ENCODE assay signal across 9 cellular contexts in the genomic region with DNA sequence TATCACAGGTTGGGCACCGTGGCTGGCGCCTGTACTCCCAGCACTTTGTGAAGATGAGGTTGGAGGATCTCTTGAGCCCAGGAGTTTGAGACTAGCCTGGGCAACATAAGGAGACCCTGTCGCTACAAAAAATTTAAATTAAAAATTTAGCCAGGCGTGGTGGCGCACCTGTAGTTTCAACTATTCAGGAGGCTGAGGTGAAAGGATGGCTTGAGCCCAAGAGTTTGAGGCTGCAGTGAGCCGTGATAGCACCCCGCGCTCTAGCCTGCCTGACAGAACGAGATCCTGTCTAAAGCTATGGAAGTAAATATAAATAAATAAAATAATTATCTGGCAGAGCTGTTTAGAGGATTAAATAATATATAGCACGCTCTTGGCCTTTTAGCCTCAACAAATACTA. TPM values are rescaled to one million over a fixed set of nuclear protein-coding genes. Genes with fewer than 3 reads are reported as not detected.
A peak's percentile ranks its signal among the peaks of the same experiment; 100 is the strongest.
DNase-seq lines count a peak whose midpoint lies in the region; ATAC-seq and TF ChIP-seq lines count a peak whose summit lies in the region.
"Had no signal": no experiment of that assay in that cellular context is flagged by ENCODE, and none has a peak within 500 bp of the region (broad histone marks: within the 10 kb centered on the region; RNA-seq: fewer than 3 reads in every experiment).

No MANE protein-coding gene starts in this region.

- H3K9me3 ChIP-seq in mesenchymal stem cell (ENCODE audit: control insufficient read depth, low read length): no peaks in the 10 kb centered on the region
- H3K9me3 ChIP-seq: adrenal gland had no signal

- TF ChIP-seq CTCF in type B pancreatic cell (conservative IDR thresholded peaks at IDR 0.05): no peak

- peaks cover 35% of the 10 kb centered on the region for H3K4me1 ChIP-seq in mesenchymal stem cell (ENCODE audit: control insufficient read depth, insufficient read depth, low read depth, low read length)

- H3K4me2 ChIP-seq in mesenchymal stem cell (ENCODE audit: low read length, poor library complexity, severe bottlenecking): peak overlapping the region; percentile 99

- H3K79me1 ChIP-seq in mesenchymal stem cell (replicated peaks; ENCODE audit: low read length, poor library complexity, severe bottlenecking): peaks cover 10% of the 10 kb centered on the region

- no peak for ATAC-seq in stimulated activated naive CD8-positive, alpha-beta T cell treated with anti-CD3 and anti-CD28 coated beads, Interleukin-15, Interleukin-2, amounts not matched to agents 100 U/mL and 50 U/mL, for 24 hours

- no peak overlapping the region for H3K4ac ChIP-seq in mesenchymal stem cell (ENCODE audit: low read depth in 1 of 2, low read length in 2 of 2)

- H3K18ac ChIP-seq in mesenchymal stem cell (ENCODE audit: low read depth in 1 of 2, low read length in 2 of 2): no peak overlapping the region

- no peak overlapping the region for H2BK15ac ChIP-seq in mesenchymal stem cell (ENCODE audit: low read depth, poor library complexity, severe bottlenecking)

- peaks cover 0 to 4% of the 10 kb centered on the region in 2 experiments for H3K36me3 ChIP-seq in mesenchymal stem cell (ENCODE audit: control insufficient read depth in 1 of 2, insufficient read depth in 2 of 2, low read depth in 1 of 2, low read length in 2 of 2)
- H3K36me3 ChIP-seq: adrenal gland had no signal

- no peaks in the 10 kb centered on the region for H3K36me3 Mint-ChIP-seq in stimulated activated naive CD8-positive, alpha-beta T cell treated with anti-CD3 and anti-CD28 coated beads, Interleukin-15, Interleukin-2, amounts not matched to agents 100 ng/mL and 50 ng/mL, for 24 hours (ENCODE audit: low read depth)
- peaks cover 2% of the 10 kb centered on the region for H3K36me3 Mint-ChIP-seq in activated naive CD8-positive, alpha-beta T cell treated with anti-CD3 and anti-CD28 coated beads for 36 hours
- no peaks in the 10 kb centered on the region for H3K36me3 Mint-ChIP-seq in type B pancreatic cell

- no peak overlapping the region for H2BK120ac ChIP-seq in mesenchymal stem cell (ENCODE audit: low read depth, low read length)

- peak overlapping the region; percentile 79 for H3K4me3 Mint-ChIP-seq in stimulated activated naive CD8-positive, alpha-beta T cell treated with anti-CD3 and anti-CD28 coated beads, Interleukin-15, Interleukin-2, amounts not matched to agents 100 ng/mL and 50 ng/mL, for 24 hours
- peak overlapping the region; percentile 78 for H3K4me3 Mint-ChIP-seq in activated naive CD8-positive, alpha-beta T cell treated with anti-CD3 and anti-CD28 coated beads for 36 hours
- H3K4me3 Mint-ChIP-seq in type B pancreatic cell: peak overlapping the region; percentile 84

- H3K27ac ChIP-seq in mesenchymal stem cell (ENCODE audit: low read length, poor library complexity, severe bottlenecking): no peak overlapping the region

- H3K4me1 Mint-ChIP-seq in stimulated activated naive CD8-positive, alpha-beta T cell treated with anti-CD3 and anti-CD28 coated beads, Interleukin-15, Interleukin-2, amounts not matched to agents 100 ng/mL and 50 ng/mL, for 24 hours (ENCODE audit: low read depth): peaks cover 37% of the 10 kb centered on the region
- peaks cover 25% of the 10 kb centered on the region for H3K4me1 Mint-ChIP-seq in activated naive CD8-positive, alpha-beta T cell treated with anti-CD3 and anti-CD28 coated beads for 36 hours
- H3K4me1 Mint-ChIP-seq in type B pancreatic cell (ENCODE audit: unreplicated experiment): peaks cover 17% of the 10 kb centered on the region

- H2BK5ac ChIP-seq in mesenchymal stem cell (ENCODE audit: low read depth, low read length, poor library complexity, severe bottlenecking): no peak overlapping the region

- DNase-seq in stimulated activated naive CD8-positive, alpha-beta T cell treated with anti-CD3 and anti-CD28 coated beads, Interleukin-15, Interleukin-2, amounts not matched to agents 100 U/mL and 50 U/mL, for 24 hours: no peak
- no peak for DNase-seq in activated naive CD8-positive, alpha-beta T cell treated with anti-CD3 and anti-CD28 coated beads for 36 hours
- DNase-seq in mesenchymal stem cell (no peak), type B pancreatic cell (ENCODE audit: extremely low spot score, unreplicated experiment) (no peak), HuH-7.5 (ENCODE audit: low spot score) (no peak), NCI-H2081 (lab: John Stamatoyannopoulos, UW) (no peak), SIG-M5 treated with dmso at 0.1 percent for 504 hours (lab: John Stamatoyannopoulos, UW; ENCODE audit: unreplicated experiment) (no peak)

- no peak overlapping the region for H2AFZ ChIP-seq in mesenchymal stem cell (ENCODE audit: low read depth, low read length)

- H3K27ac Mint-ChIP-seq in stimulated activated naive CD8-positive, alpha-beta T cell treated with anti-CD3 and anti-CD28 coated beads, Interleukin-15, Interleukin-2, amounts not matched to agents 100 ng/mL and 50 ng/mL, for 24 hours: peak overlapping the region; percentile 79
- H3K27ac Mint-ChIP-seq in activated naive CD8-positive, alpha-beta T cell treated with anti-CD3 and anti-CD28 coated beads for 36 hours: no peak overlapping the region
- H3K27ac Mint-ChIP-seq in type B pancreatic cell: peak overlapping the region; percentile 43

- peak overlapping the region; percentile 86 for H3K9ac ChIP-seq in mesenchymal stem cell (ENCODE audit: low read length)

- H3K9me3 Mint-ChIP-seq in stimulated activated naive CD8-positive, alpha-beta T cell treated with anti-CD3 and anti-CD28 coated beads, Interleukin-15, Interleukin-2, amounts not matched to agents 100 ng/mL and 50 ng/mL, for 24 hours: no peaks in the 10 kb centered on the region
- no peaks in the 10 kb centered on the region for H3K9me3 Mint-ChIP-seq in activated naive CD8-positive, alpha-beta T cell treated with anti-CD3 and anti-CD28 coated beads for 36 hours
- H3K9me3 Mint-ChIP-seq in type B pancreatic cell: no peaks in the 10 kb centered on the region

- H2AK5ac ChIP-seq in mesenchymal stem cell (ENCODE audit: low read length, severe bottlenecking): no peak overlapping the region

- peaks cover 0 to 11% of the 10 kb centered on the region in 2 experiments for H3K27me3 ChIP-seq in mesenchymal stem cell (ENCODE audit: control insufficient read depth in 1 of 2, insufficient read depth in 1 of 2, low read length in 2 of 2)
- H3K27me3 ChIP-seq: adrenal gland had no signal

- no peak overlapping the region for H4K91ac ChIP-seq in mesenchymal stem cell (ENCODE audit: low read length)

- no peak overlapping the region for H3K23ac ChIP-seq in mesenchymal stem cell (ENCODE audit: low read length in 2 of 2)

- WGBS in mesenchymal stem cell: 88% methylated on average over 6 of the region's 10 CpGs

- H3K27me3 Mint-ChIP-seq in stimulated activated naive CD8-positive, alpha-beta T cell treated with anti-CD3 and anti-CD28 coated beads, Interleukin-15, Interleukin-2, amounts not matched to agents 100 ng/mL and 50 ng/mL, for 24 hours: peaks cover 15% of the 10 kb centered on the region
- peaks cover 4% of the 10 kb centered on the region for H3K27me3 Mint-ChIP-seq in activated naive CD8-positive, alpha-beta T cell treated with anti-CD3 and anti-CD28 coated beads for 36 hours
- H3K27me3 Mint-ChIP-seq in type B pancreatic cell: peaks cover 43% of the 10 kb centered on the region

- no peak overlapping the region for H4K8ac ChIP-seq in mesenchymal stem cell (ENCODE audit: low read length)

- peak overlapping the region in 1 of 2 experiments; percentile 91 for H3K4me3 ChIP-seq in mesenchymal stem cell (ENCODE audit: insufficient read depth in 1 of 2, low read depth in 1 of 2, low read length in 2 of 2)

- no peak overlapping the region for H3K14ac ChIP-seq in mesenchymal stem cell (ENCODE audit: low read length in 2 of 2)

- H2BK12ac ChIP-seq in mesenchymal stem cell (ENCODE audit: low read length in 2 of 2): no peak overlapping the region

RNA-seq across cellular contexts. Expression of gene SH3RF3, which starts 1.4 kb away (rescaled TPM):
- total RNA-seq in activated naive CD8-positive, alpha-beta T cell treated with anti-CD3 and anti-CD28 coated beads for 36 hours: 1 to 10 TPM; 2.2 to 2.5 TPM
- polyA plus RNA-seq in mesenchymal stem cell (2013, experiment 1 of 2): 23.7 TPM
- 23.0 TPM for polyA plus RNA-seq in mesenchymal stem cell (2013, experiment 2 of 2)
- 2.5 and 13.9 TPM in 2 replicates for total RNA-seq in type B pancreatic cell (ENCODE audit: low replicate concordance)
